9 cellular contexts compared by ENCODE assay signal in the genomic region with DNA sequence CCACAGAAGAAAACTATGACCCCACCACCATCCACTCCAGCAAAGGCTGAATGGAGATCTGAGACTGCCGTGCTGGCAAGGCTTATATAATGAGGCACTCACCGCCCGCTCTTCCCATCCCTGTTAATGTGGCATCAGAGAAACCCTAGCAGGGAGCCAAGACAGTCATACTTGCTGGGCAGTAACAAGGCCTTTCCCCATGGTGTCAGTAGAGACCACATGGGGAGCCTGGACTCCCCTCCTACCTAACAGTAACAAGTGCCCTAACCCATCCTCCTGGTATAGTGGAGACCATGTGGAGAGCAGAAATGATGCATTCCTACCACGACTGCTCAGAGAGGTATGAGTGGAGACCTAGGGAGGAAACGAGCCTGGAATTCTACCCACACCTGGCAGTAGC.
A peak's percentile ranks its signal among the peaks of the same experiment; 100 is the strongest.
DNase-seq lines count a peak whose midpoint lies in the region; ATAC-seq and TF ChIP-seq lines count a peak whose summit lies in the region.
"Had no signal": no experiment of that assay in that cellular context is flagged by ENCODE, and none has a peak within 500 bp of the region (broad histone marks: within the 10 kb centered on the region; RNA-seq: fewer than 3 reads in every experiment).

No MANE protein-coding gene starts in this region.

- H3K9ac ChIP-seq in mesenchymal stem cell (ENCODE audit: low read length), result no peak overlapping the region

- H2BK12ac ChIP-seq in mesenchymal stem cell (ENCODE audit: low read length in 2 of 2), result peak overlapping the region in 1 of 2 experiments; percentile 29

- H3K27ac Mint-ChIP-seq in activated CD4-positive, alpha-beta T cell treated with anti-CD3 and anti-CD28 coated beads, Interleukin-2, amount 10 ng/mL, durations not matched to agents 7 days and 5 days, result no peak overlapping the region
- H3K27ac Mint-ChIP-seq: T-cell had no signal

- peaks cover 35% of the 10 kb centered on the region for H3K27me3 Mint-ChIP-seq in activated CD4-positive, alpha-beta T cell treated with anti-CD3 and anti-CD28 coated beads, Interleukin-2, amount 10 ng/mL, durations not matched to agents 7 days and 5 days

- no peaks in the 10 kb centered on the region for H3K9me3 Mint-ChIP-seq in activated CD4-positive, alpha-beta T cell treated with anti-CD3 and anti-CD28 coated beads, Interleukin-2, amount 10 ng/mL, durations not matched to agents 7 days and 5 days

- TF ChIP-seq CTCF in AG10803 (conservative IDR thresholded peaks at IDR 0.05; ENCODE audit: low read length), result peak; percentile 58
- TF ChIP-seq CTCF in LNCaP clone FGC (IDR thresholded peaks at IDR 0.05; ENCODE audit: control insufficient read depth, extremely low read depth, insufficient read depth), result peak; percentile 26; the same call in 1 of the 2 replicates

- H2AK5ac ChIP-seq in mesenchymal stem cell (ENCODE audit: low read length, severe bottlenecking), result peak overlapping the region; percentile 32

- WGBS in mesenchymal stem cell, result 65% methylated on average over 5 of the region's 5 CpGs

- peaks cover 3% of the 10 kb centered on the region for H3K79me1 ChIP-seq in mesenchymal stem cell (replicated peaks; ENCODE audit: low read length, poor library complexity, severe bottlenecking)

- no peak overlapping the region for H3K14ac ChIP-seq in mesenchymal stem cell (ENCODE audit: low read length in 2 of 2)

- H4K8ac ChIP-seq in mesenchymal stem cell (ENCODE audit: low read length), result no peak overlapping the region

- no peak overlapping the region for H3K4ac ChIP-seq in mesenchymal stem cell (ENCODE audit: low read depth in 1 of 2, low read length in 2 of 2)

- H3K36me3 Mint-ChIP-seq in activated CD4-positive, alpha-beta T cell treated with anti-CD3 and anti-CD28 coated beads, Interleukin-2, amount 10 ng/mL, durations not matched to agents 7 days and 5 days (ENCODE audit: low read depth), result no peaks in the 10 kb centered on the region
- H3K36me3 Mint-ChIP-seq: T-cell had no signal

- H3K4me3 ChIP-seq in AG10803 (ENCODE audit: low read length), result no peak overlapping the region
- no peak overlapping the region for H3K4me3 ChIP-seq in LNCaP clone FGC (ENCODE audit: low read depth, low read length)
- H3K4me3 ChIP-seq in mesenchymal stem cell (ENCODE audit: insufficient read depth in 1 of 2, low read depth in 1 of 2, low read length in 2 of 2), result no peak overlapping the region

- CTCF ChIA-PET in activated CD4-positive, alpha-beta T cell treated with anti-CD3 and anti-CD28 coated beads, Interleukin-2, amount 10 ng/mL, durations not matched to agents 7 days and 5 days (lab: Charles Lee), result no interaction called here

- H3K4me3 Mint-ChIP-seq in activated CD4-positive, alpha-beta T cell treated with anti-CD3 and anti-CD28 coated beads, Interleukin-2, amount 10 ng/mL, durations not matched to agents 7 days and 5 days, result no peak overlapping the region
- H3K4me3 Mint-ChIP-seq: T-cell had no signal

- no peak overlapping the region for H2AFZ ChIP-seq in mesenchymal stem cell (ENCODE audit: low read depth, low read length)

- H3K36me3 ChIP-seq in mesenchymal stem cell (ENCODE audit: control insufficient read depth in 1 of 2, insufficient read depth in 2 of 2, low read depth in 1 of 2, low read length in 2 of 2), result no peaks in the 10 kb centered on the region

- H3K4me1 Mint-ChIP-seq in activated CD4-positive, alpha-beta T cell treated with anti-CD3 and anti-CD28 coated beads, Interleukin-2, amount 10 ng/mL, durations not matched to agents 7 days and 5 days, result no peaks in the 10 kb centered on the region
- H3K4me1 Mint-ChIP-seq: T-cell had no signal

- no peak overlapping the region for H2BK15ac ChIP-seq in mesenchymal stem cell (ENCODE audit: low read depth, poor library complexity, severe bottlenecking)

- ATAC-seq in HG03095 (IDR thresholded peaks at IDR 0.05; ENCODE audit: unreplicated experiment) (no peak), HG03469 (IDR thresholded peaks at IDR 0.05; ENCODE audit: unreplicated experiment) (no peak)
- ATAC-seq: T-cell had no signal

- no peak overlapping the region for H2BK5ac ChIP-seq in mesenchymal stem cell (ENCODE audit: low read depth, low read length, poor library complexity, severe bottlenecking)

- H3K27ac ChIP-seq in mesenchymal stem cell (ENCODE audit: low read length, poor library complexity, severe bottlenecking), result no peak overlapping the region

- H2BK120ac ChIP-seq in mesenchymal stem cell (ENCODE audit: low read depth, low read length), result no peak overlapping the region

- H3K18ac ChIP-seq in mesenchymal stem cell (ENCODE audit: low read depth in 1 of 2, low read length in 2 of 2), result no peak overlapping the region

- H3K4me1 ChIP-seq in mesenchymal stem cell (ENCODE audit: control insufficient read depth, insufficient read depth, low read depth, low read length), result peaks cover 8% of the 10 kb centered on the region

- POLR2A ChIA-PET in activated CD4-positive, alpha-beta T cell treated with anti-CD3 and anti-CD28 coated beads, Interleukin-2, amount 10 ng/mL, durations not matched to agents 7 days and 5 days (lab: Charles Lee), result no interaction called here

- H4K91ac ChIP-seq in mesenchymal stem cell (ENCODE audit: low read length), result no peak overlapping the region

- no peaks in the 10 kb centered on the region for H3K9me3 ChIP-seq in mesenchymal stem cell (ENCODE audit: control insufficient read depth, low read length)

- H3K27me3 ChIP-seq in mesenchymal stem cell (ENCODE audit: control insufficient read depth in 1 of 2, insufficient read depth in 1 of 2, low read length in 2 of 2), result peaks cover 0 to 6% of the 10 kb centered on the region in 2 experiments

- H3K4me2 ChIP-seq in mesenchymal stem cell (ENCODE audit: low read length, poor library complexity, severe bottlenecking), result no peak overlapping the region

- DNase-seq in AG10803 (ENCODE audit: low read depth), result peak; percentile 45
- DNase-seq in LNCaP clone FGC (ENCODE audit: low read depth), result no peak
- peak; percentile 30 to 53 for DNase-seq in dermis microvascular lymphatic vessel endothelial cell (ENCODE audit: low read depth in 2 of 2)
- DNase-seq in mesenchymal stem cell, result peak; percentile 65
- DNase-seq in activated CD4-positive, alpha-beta T cell treated with anti-CD3 and anti-CD28 coated beads, Interleukin-2, amount 10 ng/mL, durations not matched to agents 7 days and 5 days, result no peak
- DNase-seq in NCI-H446 treated with DMSO at 0.1 percent for 48 hours (lab: John Stamatoyannopoulos, UW), result no peak
- DNase-seq: T-cell had no signal

- H3K23ac ChIP-seq in mesenchymal stem cell (ENCODE audit: low read length in 2 of 2), result no peak overlapping the region

Comparison
In these comparisons a context has a peak if more than half of its experiments do, and no peak if none do; other contexts are left out.
1. DNase-seq: peak in AG10803 (single experiment), dermis microvascular lymphatic vessel endothelial cell (2 of 2) and mesenchymal stem cell (single experiment); none in LNCaP clone FGC (single experiment), activated CD4-positive, alpha-beta T cell treated with anti-CD3 and anti-CD28 coated beads, Interleukin-2, amount 10 ng/mL, durations not matched to agents 7 days and 5 days (single experiment) and NCI-H446 treated with DMSO at 0.1 percent for 48 hours (single experiment).